1 cellular context compared by ENCODE assay signal in the genomic region with DNA sequence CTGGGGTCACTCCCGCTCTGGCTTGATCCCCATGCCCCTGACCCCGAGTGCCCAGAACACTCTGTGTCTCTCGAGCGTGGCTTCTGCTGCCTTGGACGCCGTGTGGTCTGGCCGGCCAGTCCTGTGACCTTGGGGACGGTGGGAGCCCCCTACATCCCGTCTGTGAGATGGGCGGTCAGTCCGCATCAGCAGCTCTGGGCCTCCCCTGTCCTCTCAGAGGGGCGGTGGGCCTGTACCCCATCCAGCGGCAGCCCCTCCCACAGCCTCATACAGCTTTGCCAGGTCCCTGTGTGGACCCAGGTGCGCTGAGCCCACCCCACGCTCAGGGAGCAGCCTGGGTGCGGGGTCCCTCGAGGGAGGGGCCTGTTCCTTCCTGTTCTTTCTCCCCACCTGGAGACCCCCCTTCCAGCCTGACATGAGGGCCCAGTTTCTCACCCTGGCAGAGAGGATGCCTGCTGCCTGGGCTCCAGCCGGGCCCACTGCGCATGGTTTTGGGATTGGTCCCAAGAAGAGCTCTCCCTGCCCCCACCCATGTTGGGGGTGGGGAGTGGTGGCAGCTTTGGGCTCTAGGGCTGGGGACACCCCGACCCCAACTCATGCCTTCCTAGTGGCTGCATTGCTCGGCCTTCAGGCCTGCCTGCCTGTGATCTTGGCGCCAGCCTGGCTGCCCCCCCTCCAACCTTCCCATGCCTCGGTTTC.
TF ChIP-seq lines count a peak whose summit lies in the region.

No MANE protein-coding gene starts in this region.

TF ChIP-seq in SK-N-SH, 30 proteins besides CTCF, POLR2A, EP300 and RAD21:
- no peak for TF ChIP-seq TCF12 (IDR thresholded peaks at IDR 0.05)
- TF ChIP-seq GATA2 (CRISPR knock-in tag; IDR thresholded peaks at IDR 0.05): no peak
- no peak for TF ChIP-seq FOXJ3 (CRISPR knock-in tag; IDR thresholded peaks at IDR 0.05)
- TF ChIP-seq ELF1 (IDR thresholded peaks at IDR 0.05): no peak
- TF ChIP-seq NFIC (IDR thresholded peaks at IDR 0.05; ENCODE audit: borderline replicate concordance): no peak
- TF ChIP-seq GABPA (IDR thresholded peaks at IDR 0.05; ENCODE audit: low read depth): no peak
